ENCODE assay signal across 8 cellular contexts in the genomic region with DNA sequence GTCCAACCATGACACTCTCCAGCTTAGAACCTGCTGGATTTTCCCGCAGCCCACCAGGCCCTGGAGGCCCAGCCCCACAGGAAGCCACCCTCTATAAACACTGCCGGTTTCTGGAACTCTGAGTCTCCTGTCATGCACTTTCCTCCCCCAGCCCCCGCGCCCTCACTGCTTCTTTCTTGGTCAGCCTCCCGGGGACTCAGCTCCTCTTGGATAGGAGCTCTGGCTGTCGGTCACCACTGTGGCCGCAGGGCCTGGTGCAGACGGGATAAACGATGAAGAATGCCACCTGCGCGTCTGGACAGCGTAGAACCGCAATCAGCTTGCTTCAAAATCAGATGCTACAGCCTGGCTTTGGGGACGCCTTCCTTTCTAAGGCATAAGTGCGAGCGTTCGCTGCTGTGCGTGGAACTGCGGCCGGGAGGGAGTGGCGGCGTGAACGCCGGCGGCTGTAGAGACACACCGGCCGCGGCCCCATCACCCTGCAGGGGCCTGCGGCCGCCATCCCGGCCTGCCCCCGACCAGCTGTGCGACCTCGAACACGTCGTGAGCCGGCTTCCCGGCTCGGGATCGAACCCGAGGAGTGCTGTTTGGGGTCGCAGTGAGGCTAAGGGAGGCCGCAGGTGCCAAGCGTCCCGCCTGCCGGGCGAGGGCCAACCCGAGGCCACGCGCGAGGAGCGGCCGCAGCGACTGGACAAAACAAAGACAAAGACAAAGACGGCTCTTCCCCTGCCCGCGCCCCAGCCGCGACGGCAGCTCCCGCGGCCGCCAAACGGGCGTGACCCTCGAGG. TPM values are rescaled to one million over a fixed set of nuclear protein-coding genes. Genes with fewer than 3 reads are reported as not detected.
DNase-seq lines count a peak whose midpoint lies in the region; ATAC-seq and TF ChIP-seq lines count a peak whose summit lies in the region.

No MANE protein-coding gene starts in this region.

- H3K27ac ChIP-seq in CD4-positive, alpha-beta memory T cell (ENCODE audit: low read depth, low read length), result peak overlapping the region; percentile 76

- no peaks in the 10 kb centered on the region for H3K27me3 ChIP-seq in CD4-positive, alpha-beta memory T cell (ENCODE audit: insufficient read depth, low read length)
- H3K27me3 ChIP-seq in neuron (ENCODE audit: insufficient read depth, low read length), result no peaks in the 10 kb centered on the region

- DNase-seq in CD4-positive, alpha-beta memory T cell, result peak in 1 of 5 donors; percentile 29
- peak; percentile 24 for DNase-seq in HFFc6
- no peak for DNase-seq in activated CD4-positive, alpha-beta memory T cell treated with anti-CD3 and anti-CD28 coated beads, Interleukin-2, amount 10 ng/mL, durations not matched to agents 7 days and 5 days
- peak; percentile 30 for DNase-seq in germinal center (ENCODE audit: low spot score)
- DNase-seq in GDM1 (lab: John Stamatoyannopoulos, UW), result no peak

- no peak for TF ChIP-seq CTCF in HFFc6 (IDR thresholded peaks at IDR 0.05)

- POLR2A ChIA-PET in CD4-positive, alpha-beta memory T cell (lab: Charles Lee; ENCODE audit: partially characterized antibody), result interaction anchor here (0.6 to 6.2 kb wide), 21 partner anchors 10 to 789 kb away, joined by 3 to 173 read pairs (median 8); a partner anchor contains a TSS
- POLR2A ChIA-PET in activated CD4-positive, alpha-beta memory T cell treated with anti-CD3 and anti-CD28 coated beads, Interleukin-2, amount 10 ng/mL, durations not matched to agents 7 days and 5 days (lab: Charles Lee), result interaction anchor here (1.0 to 5.2 kb wide), 23 partner anchors 9 to 789 kb away, joined by 3 to 76 read pairs (median 6); a partner anchor contains a TSS

- peaks cover 0 to 2% (median 0%) of the 10 kb centered on the region in 8 donors for H3K9me3 Mint-ChIP-seq in CD4-positive, alpha-beta memory T cell
- no peaks in the 10 kb centered on the region for H3K9me3 Mint-ChIP-seq in HFFc6
- H3K9me3 Mint-ChIP-seq in activated CD4-positive, alpha-beta memory T cell treated with anti-CD3 and anti-CD28 coated beads, Interleukin-2, amount 10 ng/mL, durations not matched to agents 7 days and 5 days, result no peaks in the 10 kb centered on the region

- H3K36me3 Mint-ChIP-seq in CD4-positive, alpha-beta memory T cell, result peaks cover 0 to 20% of the 10 kb centered on the region in 2 donors
- no peaks in the 10 kb centered on the region; the same call in 1 of the 2 replicates for H3K36me3 Mint-ChIP-seq in HFFc6 (ENCODE audit: low read depth)
- H3K36me3 Mint-ChIP-seq in activated CD4-positive, alpha-beta memory T cell treated with anti-CD3 and anti-CD28 coated beads, Interleukin-2, amount 10 ng/mL, durations not matched to agents 7 days and 5 days (ENCODE audit: low read depth), result peaks cover 22% of the 10 kb centered on the region

- peak overlapping the region; percentile 67 to 70 for H3K4me3 ChIP-seq in CD4-positive, alpha-beta memory T cell (ENCODE audit: low read length in 2 of 2)
- H3K4me3 ChIP-seq in neuron (ENCODE audit: low read length), result peak overlapping the region; percentile 88

- H3K27ac Mint-ChIP-seq in CD4-positive, alpha-beta memory T cell, result peak overlapping the region; percentile 85 to 96 (median 92)
- peak overlapping the region; percentile 93 for H3K27ac Mint-ChIP-seq in HFFc6
- peak overlapping the region; percentile 77 for H3K27ac Mint-ChIP-seq in activated CD4-positive, alpha-beta memory T cell treated with anti-CD3 and anti-CD28 coated beads, Interleukin-2, amount 10 ng/mL, durations not matched to agents 7 days and 5 days

- no peaks in the 10 kb centered on the region for H3K9me3 ChIP-seq in CD4-positive, alpha-beta memory T cell (ENCODE audit: control insufficient read depth in 1 of 2, low read length in 2 of 2)
- no peaks in the 10 kb centered on the region for H3K9me3 ChIP-seq in neuron (ENCODE audit: low read length)

- intact Hi-C loops in CD4-positive, alpha-beta memory T cell (cut with micrococcal nuclease), result loop anchor here (1.0 to 5.0 kb wide), 2 partner anchors 40 to 55 kb away; no protein-coding TSS in a partner anchor

- peak overlapping the region; percentile 89 to 97 (median 95) for H3K4me3 Mint-ChIP-seq in CD4-positive, alpha-beta memory T cell
- peak overlapping the region; percentile 96 for H3K4me3 Mint-ChIP-seq in HFFc6
- H3K4me3 Mint-ChIP-seq in activated CD4-positive, alpha-beta memory T cell treated with anti-CD3 and anti-CD28 coated beads, Interleukin-2, amount 10 ng/mL, durations not matched to agents 7 days and 5 days, result peak overlapping the region; percentile 93

- ATAC-seq in HG03280 (IDR thresholded peaks at IDR 0.05; ENCODE audit: unreplicated experiment) (no peak), HG03520 (IDR thresholded peaks at IDR 0.05; ENCODE audit: unreplicated experiment) (no peak)

- H3K27me3 Mint-ChIP-seq in CD4-positive, alpha-beta memory T cell, result no peaks in the 10 kb centered on the region
- H3K27me3 Mint-ChIP-seq in HFFc6 (ENCODE audit: insufficient read depth), result no peaks in the 10 kb centered on the region
- H3K27me3 Mint-ChIP-seq in activated CD4-positive, alpha-beta memory T cell treated with anti-CD3 and anti-CD28 coated beads, Interleukin-2, amount 10 ng/mL, durations not matched to agents 7 days and 5 days, result no peaks in the 10 kb centered on the region

- H2AFZ ChIP-seq in neuron (ENCODE audit: low read depth, low read length), result no peak overlapping the region

- peaks cover 45 to 68% (median 56%) of the 10 kb centered on the region in 4 donors for H3K4me1 Mint-ChIP-seq in CD4-positive, alpha-beta memory T cell
- peaks cover 67% of the 10 kb centered on the region for H3K4me1 Mint-ChIP-seq in HFFc6 (ENCODE audit: low read depth)
- peaks cover 67% of the 10 kb centered on the region for H3K4me1 Mint-ChIP-seq in activated CD4-positive, alpha-beta memory T cell treated with anti-CD3 and anti-CD28 coated beads, Interleukin-2, amount 10 ng/mL, durations not matched to agents 7 days and 5 days

- peaks cover 63% of the 10 kb centered on the region for H3K4me1 ChIP-seq in CD4-positive, alpha-beta memory T cell (ENCODE audit: insufficient read depth, low read length)
- H3K4me1 ChIP-seq in neuron (ENCODE audit: insufficient read depth, low read length), result peaks cover 38% of the 10 kb centered on the region

- CTCF ChIA-PET in CD4-positive, alpha-beta memory T cell (lab: Charles Lee; ENCODE audit: partially characterized antibody), result interaction anchor here (0.8 to 8.5 kb wide), 8 partner anchors 11 to 73 kb away, joined by 3 to 82 read pairs (median 3); a partner anchor contains a TSS
- CTCF ChIA-PET in activated CD4-positive, alpha-beta memory T cell treated with anti-CD3 and anti-CD28 coated beads, Interleukin-2, amount 10 ng/mL, durations not matched to agents 7 days and 5 days (lab: Charles Lee), result interaction anchor here (1.0 to 7.3 kb wide), 11 partner anchors 18 to 265 kb away, joined by 3 to 84 read pairs (median 4); a partner anchor contains a TSS

- no peaks in the 10 kb centered on the region for H3K36me3 ChIP-seq in CD4-positive, alpha-beta memory T cell (ENCODE audit: insufficient read depth, low read length)
- no peaks in the 10 kb centered on the region for H3K36me3 ChIP-seq in neuron (ENCODE audit: insufficient read depth, low read length)

RNA-seq across cellular contexts. Expression of a gene that starts 0.7 kb away (rescaled TPM):
- 100 to 1,000 TPM in 1 of 2 experiments, 10 to 100 TPM in 1; 98.7 to 110 TPM for total RNA-seq in CD4-positive, alpha-beta memory T cell
- 10 to 100 TPM; 84.8 to 92.4 TPM for polyA plus RNA-seq in CD4-positive, alpha-beta memory T cell
- total RNA-seq in HFFc6 (2021; fragmentation: NEBNext Ultra II Directional; extraction: Animal tissue kit (Norgen Biotek cat#: 25700)), result 100 to 1,000 TPM; 241 to 290 (median 277) TPM
- total RNA-seq in activated CD4-positive, alpha-beta memory T cell treated with anti-CD3 and anti-CD28 coated beads, Interleukin-2, amount 10 ng/mL, durations not matched to agents 7 days and 5 days, result 10 to 100 TPM; 80.3 to 82.6 TPM

RNA-seq across cellular contexts. Expression of a gene that starts 47.9 kb away (rescaled TPM):
- 100 to 1,000 TPM; 278 to 291 TPM for total RNA-seq in CD4-positive, alpha-beta memory T cell
- polyA plus RNA-seq in CD4-positive, alpha-beta memory T cell, result 100 to 1,000 TPM; 538 to 575 TPM
- total RNA-seq in HFFc6 (2021; fragmentation: NEBNext Ultra II Directional; extraction: Animal tissue kit (Norgen Biotek cat#: 25700)), result under 1 TPM in 3 of 6 experiments, not detected in 3; 0.19 to 0.45 (median 0.33) TPM
- total RNA-seq in activated CD4-positive, alpha-beta memory T cell treated with anti-CD3 and anti-CD28 coated beads, Interleukin-2, amount 10 ng/mL, durations not matched to agents 7 days and 5 days, result 100 to 1,000 TPM; 631 to 642 TPM

RNA-seq across cellular contexts. Expression of a gene that starts 54.9 kb away (rescaled TPM):
- total RNA-seq in CD4-positive, alpha-beta memory T cell, result 10 to 100 TPM; 36.3 to 37.3 TPM
- 10 to 100 TPM; 74.9 to 99.7 TPM for polyA plus RNA-seq in CD4-positive, alpha-beta memory T cell
- 100 to 1,000 TPM; 116 to 160 (median 147) TPM for total RNA-seq in HFFc6 (2021; fragmentation: NEBNext Ultra II Directional; extraction: Animal tissue kit (Norgen Biotek cat#: 25700))
- 10 to 100 TPM; 86.5 to 89.0 TPM for total RNA-seq in activated CD4-positive, alpha-beta memory T cell treated with anti-CD3 and anti-CD28 coated beads, Interleukin-2, amount 10 ng/mL, durations not matched to agents 7 days and 5 days

Comparison
In these comparisons a context has a peak if more than half of its experiments do, and no peak if none do; other contexts are left out.
1. DNase-seq: peak in HFFc6 (single experiment) and germinal center (single experiment); none in activated CD4-positive, alpha-beta memory T cell treated with anti-CD3 and anti-CD28 coated beads, Interleukin-2, amount 10 ng/mL, durations not matched to agents 7 days and 5 days (single experiment) and GDM1 (single experiment).
2. RNA of a gene that starts 47.9 kb away (total RNA-seq): 631 to 642 TPM in activated CD4-positive, alpha-beta memory T cell treated with anti-CD3 and anti-CD28 coated beads, Interleukin-2, amount 10 ng/mL, durations not matched to agents 7 days and 5 days and 278 to 291 TPM in CD4-positive, alpha-beta memory T cell; 0.19 to 0.45 TPM in HFFc6; every median in the first group is over 100 times any median in the second.
3. Peak in every context shown above with its lines, with median percentiles within 50 percentile points of each other: H3K27ac Mint-ChIP-seq and H3K4me3 Mint-ChIP-seq.